In the genomic region with DNA sequence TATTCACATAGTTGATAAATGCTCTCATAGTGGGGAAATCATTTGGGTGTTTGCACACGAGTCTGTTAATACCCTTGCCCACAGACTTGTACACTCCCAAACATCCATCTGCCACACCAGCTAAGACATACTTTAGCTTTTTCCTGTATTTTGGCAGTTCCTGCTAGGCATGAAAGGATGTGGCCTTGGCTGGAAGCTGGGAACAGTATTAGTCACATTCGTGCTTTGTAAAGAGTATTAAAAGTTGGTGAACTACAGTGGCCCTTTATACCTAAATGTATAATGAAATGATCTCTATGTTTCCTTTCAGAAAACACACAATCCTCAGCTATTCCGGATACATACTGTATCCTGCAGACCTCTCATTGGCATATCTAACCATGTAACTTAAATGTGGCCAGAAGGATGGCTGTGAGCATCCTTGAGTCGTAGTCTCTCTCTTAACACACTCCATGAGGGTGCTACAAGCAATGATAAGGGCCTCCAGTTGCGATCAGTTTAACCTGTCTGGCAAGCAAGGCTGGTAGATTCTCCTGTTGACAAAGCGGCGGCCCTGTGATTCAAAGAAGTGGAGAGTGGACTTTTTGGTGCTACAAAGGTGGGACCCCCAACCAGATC, we compare ENCODE assay signal across 8 cellular contexts. TPM values are rescaled to one million over a fixed set of nuclear protein-coding genes. Genes with fewer than 3 reads are reported as not detected.
DNase-seq lines count a peak whose midpoint lies in the region; ATAC-seq and TF ChIP-seq lines count a peak whose summit lies in the region.

No MANE protein-coding gene starts in this region.

- H3K4me3 ChIP-seq in DND-41 (ENCODE audit: low read depth in 1 of 2, low read length in 2 of 2) (peak overlapping the region; percentile 63 to 88; a peak in 3 of 4 replicates), PC-9 (peak overlapping the region; percentile 96), epithelial cell of esophagus (ENCODE audit: low read length) (peak overlapping the region; percentile 61), parathyroid adenoma (ENCODE audit: low read depth, low read length) (peak overlapping the region; percentile 77)

- H3K27me3 ChIP-seq in DND-41 (ENCODE audit: insufficient read depth, low read length, poor library complexity) (no peaks in the 10 kb centered on the region), PC-9 (ENCODE audit: insufficient read depth, low read depth) (no peaks in the 10 kb centered on the region), parathyroid adenoma (ENCODE audit: control insufficient read depth, insufficient read depth, low read length) (no peaks in the 10 kb centered on the region)

- H3K4me1 ChIP-seq in DND-41 (ENCODE audit: insufficient read depth, low read length) (peaks cover 35% of the 10 kb centered on the region), PC-9 (replicated peaks; ENCODE audit: insufficient read depth) (peaks cover 27% of the 10 kb centered on the region), parathyroid adenoma (peaks cover 23% of the 10 kb centered on the region)

- TF ChIP-seq CTCF in DND-41 (IDR thresholded peaks at IDR 0.05; ENCODE audit: borderline replicate concordance, extremely low read depth, low read length, poor library complexity, severe bottlenecking), result no peak
- TF ChIP-seq CTCF in PC-9 (conservative IDR thresholded peaks at IDR 0.05), result no peak
- no peak for TF ChIP-seq CTCF in epithelial cell of esophagus (IDR thresholded peaks at IDR 0.05; ENCODE audit: insufficient read depth, low read depth, low read length, missing control alignments)
- no peak for TF ChIP-seq CTCF in parathyroid adenoma (IDR thresholded peaks at IDR 0.05)

- H3K9ac ChIP-seq in DND-41 (ENCODE audit: low read depth, low read length) (peak overlapping the region; percentile 96), parathyroid adenoma (no peak overlapping the region)

- POLR2A ChIA-PET in PC-9 (lab: Charles Lee; ENCODE audit: unreplicated experiment), result interaction anchor here (0.6 kb wide), 1 partner anchor 36 kb away, joined by 6 read pairs; no protein-coding TSS in a partner anchor

- TSS peak; percentile 29 for BruUV-seq in PC-9 (replicated peaks; lab: Mats Ljungman, UMichigan)

- H3K79me2 ChIP-seq in DND-41 (ENCODE audit: insufficient read depth, low read length) (peaks cover 59% of the 10 kb centered on the region), PC-9 (ENCODE audit: low read depth) (peaks cover 35% of the 10 kb centered on the region), parathyroid adenoma (peaks cover 44% of the 10 kb centered on the region)

- peak overlapping the region; percentile 85 for H3K4me2 ChIP-seq in DND-41 (ENCODE audit: insufficient read depth, low read length)
- H3K4me2 ChIP-seq in PC-9, result peak overlapping the region; percentile 94
- H3K4me2 ChIP-seq in parathyroid adenoma (ENCODE audit: low read length), result peak overlapping the region; percentile 90

- H2AFZ ChIP-seq in DND-41 (ENCODE audit: low read depth, low read length) (no peak overlapping the region), PC-9 (peak overlapping the region; percentile 95), parathyroid adenoma (peak overlapping the region; percentile 97)

- H3F3A ChIP-seq in PC-9 (ENCODE audit: insufficient read depth, low read depth), result peaks cover 7% of the 10 kb centered on the region

- H4K20me1 ChIP-seq in DND-41 (ENCODE audit: insufficient read depth, low read length), result peaks cover 54% of the 10 kb centered on the region
- peaks cover 13% of the 10 kb centered on the region for H4K20me1 ChIP-seq in PC-9 (ENCODE audit: insufficient read depth)

- CTCF ChIA-PET in PC-9 (lab: Charles Lee), result interaction anchor here (0.6 kb wide), 1 partner anchor 8 kb away, joined by 4 read pairs; no protein-coding TSS in a partner anchor

- DNase-seq in DND-41, result no peak
- DNase-seq in PC-9, result peak in 1 of 2 experiments; percentile 52
- peak; percentile 75 for DNase-seq in epithelial cell of esophagus (ENCODE audit: low read depth)
- DNase-seq in NCI-H146 (lab: John Stamatoyannopoulos, UW), result no peak

- intact Hi-C loops in PC-9 (cut with micrococcal nuclease; ENCODE audit: unreplicated experiment), result loop anchor here (10.0 kb wide), 1 partner anchor 457 kb away; a partner anchor contains a TSS

- H3K36me3 ChIP-seq in DND-41 (ENCODE audit: insufficient read depth, low read length), result peaks cover 53% of the 10 kb centered on the region
- 0 out of 2 replicates have a peak, but pooled peaks cover 12% of the 10 kb centered on the region for H3K36me3 ChIP-seq in PC-9 (ENCODE audit: low read depth)
- H3K36me3 ChIP-seq in parathyroid adenoma (ENCODE audit: control insufficient read depth, insufficient read depth, low read length), result no peaks in the 10 kb centered on the region

- H3K27ac ChIP-seq in DND-41 (ENCODE audit: low read length) (peak overlapping the region; percentile 91), PC-9 (peak overlapping the region; percentile 57), parathyroid adenoma (peak overlapping the region; percentile 85)

- H3K9me2 ChIP-seq in PC-9 (ENCODE audit: insufficient read depth), result no peaks in the 10 kb centered on the region

- no peak for ATAC-seq in DND-41 (ENCODE audit: insufficient read depth, low read depth)
- ATAC-seq in HG03045 (IDR thresholded peaks at IDR 0.05; ENCODE audit: unreplicated experiment), result no peak
- ATAC-seq in HG02678 (IDR thresholded peaks at IDR 0.05; ENCODE audit: unreplicated experiment), result no peak
- ATAC-seq in HG03442 (IDR thresholded peaks at IDR 0.05; ENCODE audit: unreplicated experiment), result no peak

- H3K9me3 ChIP-seq in DND-41 (ENCODE audit: insufficient read depth, low read length, severe bottlenecking), result no peaks in the 10 kb centered on the region
- no peaks in the 10 kb centered on the region for H3K9me3 ChIP-seq in PC-9 (ENCODE audit: insufficient read depth, low read depth)
- no peaks in the 10 kb centered on the region for H3K9me3 ChIP-seq in parathyroid adenoma (ENCODE audit: control insufficient read depth, low read length)

RNA-seq across cellular contexts. Expression of a gene that starts 1.5 kb away (rescaled TPM):
- total RNA-seq in PC-9 (2021), result 65.9 and 66.5 TPM in 2 replicates

RNA-seq across cellular contexts. Expression of a gene that starts 16.4 kb away (rescaled TPM):
- total RNA-seq in PC-9 (2021), result not detected in 2 replicates

RNA-seq across cellular contexts. Expression of a gene that starts 40.7 kb away (rescaled TPM):
- not detected in 2 replicates for total RNA-seq in PC-9 (2021)
